10 cellular contexts compared by ENCODE assay signal in the genomic region with DNA sequence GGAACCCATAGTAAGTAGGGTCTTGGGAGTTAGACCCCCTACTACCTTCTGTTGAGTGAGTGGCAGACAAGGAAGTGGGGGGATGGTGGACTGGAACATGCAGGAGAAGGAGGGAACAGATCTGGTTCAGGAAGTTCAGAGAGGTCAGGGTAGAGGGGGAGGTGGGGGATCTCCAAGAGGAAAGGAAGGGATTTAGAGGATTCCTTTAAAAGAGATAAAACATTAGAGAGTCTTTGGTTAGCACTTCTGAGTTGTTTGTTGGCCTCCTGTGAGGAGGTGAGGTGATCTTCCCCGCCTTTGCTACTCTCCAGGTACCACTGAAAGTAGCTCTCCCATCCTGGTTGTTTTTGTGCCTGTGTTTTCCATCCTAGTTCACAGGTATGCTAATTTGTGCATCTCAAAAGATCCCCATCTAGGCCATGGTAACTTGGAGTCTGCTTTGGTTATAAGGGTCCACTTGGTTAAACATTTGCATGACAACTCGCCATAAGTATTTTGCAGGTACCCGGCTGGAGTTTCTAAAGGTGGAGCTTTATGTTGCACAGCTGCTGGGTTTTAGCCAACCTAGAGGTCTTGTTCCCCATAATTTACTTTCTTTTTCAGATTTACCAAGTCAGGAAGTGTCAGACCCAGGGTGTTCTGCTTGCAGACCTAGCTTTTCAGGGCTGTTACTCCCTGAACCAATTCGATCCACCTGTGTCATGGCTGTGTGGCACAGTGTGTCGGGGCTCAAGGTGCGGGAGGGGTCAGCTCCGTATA.
DNase-seq lines count a peak whose midpoint lies in the region; ATAC-seq and TF ChIP-seq lines count a peak whose summit lies in the region.
"Had no signal": no experiment of that assay in that cellular context is flagged by ENCODE, and none has a peak within 500 bp of the region (broad histone marks: within the 10 kb centered on the region; RNA-seq: fewer than 3 reads in every experiment).

No MANE protein-coding gene starts in this region.

- H3K27me3 ChIP-seq in iPS-20b (ENCODE audit: insufficient read depth, low read length) (no peaks in the 10 kb centered on the region), gastrocnemius medialis (no peaks in the 10 kb centered on the region)
- H3K27me3 ChIP-seq: upper lobe of left lung had no signal

- in situ Hi-C loops in gastrocnemius medialis (cut with MboI; ENCODE audit: low sequenced_read_pairs in 4 of 4) = no loop called here

- TF ChIP-seq POLR2A in GM18526 (IDR thresholded peaks at IDR 0.05; ENCODE audit: extremely low read depth, insufficient read length) (peak; percentile 28), gastrocnemius medialis (IDR thresholded peaks at IDR 0.05) (no peak)

- no peaks in the 10 kb centered on the region for H3K9me3 ChIP-seq in iPS-20b (ENCODE audit: insufficient read depth, low read depth, low read length)
- H3K9me3 ChIP-seq in gastrocnemius medialis = no peaks in the 10 kb centered on the region
- H3K9me3 ChIP-seq: upper lobe of left lung had no signal

- H3K4me3 ChIP-seq in iPS-20b (ENCODE audit: low read length) = peak overlapping the region; percentile 29; the same call in 1 of the 2 replicates
- H3K4me3 ChIP-seq in gastrocnemius medialis = no peak overlapping the region
- H3K4me3 ChIP-seq: upper lobe of left lung had no signal

- H3K4me1 ChIP-seq in iPS-20b (ENCODE audit: insufficient read depth, low read length) = peaks cover 48% of the 10 kb centered on the region
- no peaks in the 10 kb centered on the region for H3K4me1 ChIP-seq in gastrocnemius medialis

- TF ChIP-seq CTCF in gastrocnemius medialis (IDR thresholded peaks at IDR 0.05 in 4 of 5, conservative IDR thresholded peaks at IDR 0.05 in 1 of 5) = no peak

- peak overlapping the region; percentile 88 for H3K27ac ChIP-seq in iPS-20b (ENCODE audit: low read length)
- no peak overlapping the region for H3K27ac ChIP-seq in gastrocnemius medialis
- H3K27ac ChIP-seq: upper lobe of left lung, VCaP had no signal

- DNase-seq in activated effector memory CD4-positive, alpha-beta T cell treated with anti-CD3 and anti-CD28 coated beads, Interleukin-2, amount 50 U/mL, for 16 hours = no peak
- DNase-seq in stimulated activated CD4-positive, alpha-beta T cell treated with anti-CD3 and anti-CD28 coated beads, Interleukin-4, amount 100 ng/mL, for 4 hours = no peak
- DNase-seq in gastrocnemius medialis = no peak
- DNase-seq: IMR-90, upper lobe of left lung had no signal

- H3K9ac ChIP-seq in iPS-20b (ENCODE audit: low read depth, low read length) = peak overlapping the region; percentile 49; the same call in 1 of the 2 replicates

- intact Hi-C loops in gastrocnemius medialis (cut with DNase I; ENCODE audit: low total_unique reads) = no loop called here

- H3K36me3 ChIP-seq in iPS-20b (ENCODE audit: insufficient read depth, low read depth, low read length) = no peaks in the 10 kb centered on the region
- H3K36me3 ChIP-seq in gastrocnemius medialis = no peaks in the 10 kb centered on the region
- H3K36me3 ChIP-seq: upper lobe of left lung had no signal

- ATAC-seq in GM21515 (IDR thresholded peaks at IDR 0.05; ENCODE audit: unreplicated experiment) (peak; percentile 85), HG03460 (IDR thresholded peaks at IDR 0.05; ENCODE audit: unreplicated experiment) (peak; percentile 80), gastrocnemius medialis (no peak)

Comparison
In these comparisons a context has a peak if more than half of its experiments do, and no peak if none do; other contexts are left out.
1. ATAC-seq: peak in GM21515 (single experiment) and HG03460 (single experiment); none in gastrocnemius medialis (0 of 2).